8 cellular contexts compared by ENCODE assay signal in the genomic region with DNA sequence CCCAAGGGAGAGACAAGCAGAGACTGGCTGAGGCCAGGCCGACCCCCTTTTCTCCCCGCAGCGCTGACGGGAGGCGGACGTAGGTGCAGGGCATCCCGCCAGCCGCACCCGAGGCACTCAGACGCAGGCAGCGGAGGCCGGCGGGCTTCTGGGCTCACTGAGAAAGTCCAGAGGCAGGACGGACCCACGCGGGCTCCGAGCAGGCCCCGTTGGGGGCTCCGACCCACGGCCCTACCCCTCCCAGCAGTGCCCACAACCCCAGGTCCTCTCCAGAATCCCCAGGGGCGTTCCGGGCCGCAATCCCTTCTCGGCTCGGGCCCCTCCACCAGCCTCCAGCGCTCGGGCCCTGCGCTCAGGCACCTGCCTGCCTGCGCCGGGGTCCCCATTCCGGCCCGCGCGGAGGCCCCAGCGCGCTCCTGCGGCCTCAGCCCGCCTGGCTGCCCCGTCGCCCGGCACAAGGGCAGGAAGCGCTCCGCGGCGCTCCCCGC. TPM values are rescaled to one million over a fixed set of nuclear protein-coding genes. Genes with fewer than 3 reads are reported as not detected.
DNase-seq lines count a peak whose midpoint lies in the region; ATAC-seq, FAIRE-seq and TF ChIP-seq lines count a peak whose summit lies in the region.

No MANE protein-coding gene starts in this region.

- H3K27ac Mint-ChIP-seq in T-helper 17 cell: peak overlapping the region; percentile 94

- H3K27me3 ChIP-seq in iPS-20b (ENCODE audit: insufficient read depth, low read length) (no peaks in the 10 kb centered on the region), small intestine (ENCODE audit: control insufficient read depth in 2 of 2, insufficient read depth in 2 of 2, low read length in 2 of 2) (no peaks in the 10 kb centered on the region)

- no peak for FAIRE-seq in small intestine (lab: Jason Lieb, UNC)

- H3K27ac ChIP-seq in iPS-20b (ENCODE audit: low read length) (no peak overlapping the region), small intestine (ENCODE audit: low read depth in 1 of 2, low read length in 1 of 2) (peak overlapping the region; percentile 92 to 99)

- peak overlapping the region; percentile 97 for H3K4me3 Mint-ChIP-seq in T-helper 17 cell

- peak overlapping the region; percentile 78 for H3K4me3 ChIP-seq in iPS-20b (ENCODE audit: low read length)
- peak overlapping the region; percentile 93 to 97 for H3K4me3 ChIP-seq in small intestine (ENCODE audit: low read depth in 1 of 2, low read length in 2 of 2)

- H3K36me3 ChIP-seq in iPS-20b (ENCODE audit: insufficient read depth, low read depth, low read length): peaks cover 16% of the 10 kb centered on the region; the same call in 1 of the 2 replicates
- H3K36me3 ChIP-seq in small intestine (ENCODE audit: control insufficient read depth in 2 of 2, insufficient read depth in 2 of 2, low read length in 2 of 2): no peaks in the 10 kb centered on the region

- H3K4me1 ChIP-seq in iPS-20b (ENCODE audit: insufficient read depth, low read length) (peaks cover 10% of the 10 kb centered on the region; the same call in 1 of the 2 replicates), small intestine (ENCODE audit: control insufficient read depth in 2 of 2, insufficient read depth in 1 of 2, low read depth in 1 of 2, low read length in 1 of 2) (peaks cover 5 to 14% of the 10 kb centered on the region in 2 donors)

- peak overlapping the region; percentile 71; the same call in 1 of the 2 replicates for H3K9ac ChIP-seq in iPS-20b (ENCODE audit: low read depth, low read length)

- H3K9me3 ChIP-seq in T-helper 17 cell (ENCODE audit: control insufficient read depth, low read length, poor library complexity, severe bottlenecking) (no peaks in the 10 kb centered on the region), iPS-20b (ENCODE audit: insufficient read depth, low read depth, low read length) (no peaks in the 10 kb centered on the region), small intestine (ENCODE audit: control insufficient read depth, low read depth) (no peaks in the 10 kb centered on the region)

- H3K4me1 Mint-ChIP-seq in T-helper 17 cell: peaks cover 21% of the 10 kb centered on the region

- H3K36me3 Mint-ChIP-seq in T-helper 17 cell (ENCODE audit: low read depth): peaks cover 6% of the 10 kb centered on the region

- H3K27me3 Mint-ChIP-seq in T-helper 17 cell: no peaks in the 10 kb centered on the region

- ATAC-seq in GM21717 (IDR thresholded peaks at IDR 0.05; ENCODE audit: unreplicated experiment) (peak; percentile 29), T-helper 17 cell (peak; percentile 11), GM18519 (IDR thresholded peaks at IDR 0.05; ENCODE audit: low FRiP score, unreplicated experiment) (no peak)

- peak; percentile 70 for DNase-seq in Daoy (ENCODE audit: low read depth)
- peak in 1 of 3 donors; percentile 17 for DNase-seq in T-helper 17 cell
- DNase-seq in T47D (ENCODE audit: low read depth in 1 of 2, low spot score in 1 of 2): peak; percentile 33 to 58
- peak; percentile 69 for DNase-seq in small intestine

- TF ChIP-seq EP300 in Ishikawa (IDR thresholded peaks at IDR 0.05; ENCODE audit: borderline replicate concordance): no peak

- WGBS in small intestine, 3 donors: 0 to 1% (median 0%) methylated on average over 14 to 46 of the region's 46 CpGs

- TF ChIP-seq RAD21 in Ishikawa (IDR thresholded peaks at IDR 0.05; ENCODE audit: low read depth): peak; percentile 7; the same call in 1 of the 2 replicates

- in situ Hi-C loops in T47D (cut with HindIII; ENCODE audit: low pct_unique_long_range_greater_than_20kb, low sequenced_read_pairs): no loop called here

TF ChIP-seq in Ishikawa, 13 proteins besides CTCF, POLR2A, EP300 and RAD21:
- TF ChIP-seq TCF12 (IDR thresholded peaks at IDR 0.05; ENCODE audit: low read depth): no peak; the same call in 1 of the 2 replicates
- TF ChIP-seq, protein P1, sequence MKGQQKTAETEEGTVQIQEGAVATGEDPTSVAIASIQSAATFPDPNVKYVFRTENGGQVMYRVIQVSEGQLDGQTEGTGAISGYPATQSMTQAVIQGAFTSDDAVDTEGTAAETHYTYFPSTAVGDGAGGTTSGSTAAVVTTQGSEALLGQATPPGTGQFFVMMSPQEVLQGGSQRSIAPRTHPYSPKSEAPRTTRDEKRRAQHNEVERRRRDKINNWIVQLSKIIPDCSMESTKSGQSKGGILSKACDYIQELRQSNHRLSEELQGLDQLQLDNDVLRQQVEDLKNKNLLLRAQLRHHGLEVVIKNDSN (IDR thresholded peaks at IDR 0.05): no peak
- no peak for TF ChIP-seq CEBPB (IDR thresholded peaks at IDR 0.05)
- TF ChIP-seq EGR1 (IDR thresholded peaks at IDR 0.05): no peak
- no peak for TF ChIP-seq YY1 (IDR thresholded peaks at IDR 0.05; ENCODE audit: low read depth)
- TF ChIP-seq, protein P2, sequence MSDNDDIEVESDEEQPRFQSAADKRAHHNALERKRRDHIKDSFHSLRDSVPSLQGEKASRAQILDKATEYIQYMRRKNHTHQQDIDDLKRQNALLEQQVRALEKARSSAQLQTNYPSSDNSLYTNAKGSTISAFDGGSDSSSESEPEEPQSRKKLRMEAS (IDR thresholded peaks at IDR 0.05): no peak
- no peak; the same call in 1 of the 2 replicates for TF ChIP-seq NFIC (IDR thresholded peaks at IDR 0.05)
- no peak for TF ChIP-seq TAF1 (IDR thresholded peaks at IDR 0.05; ENCODE audit: low read depth)
- no peak for TF ChIP-seq CREB1 (IDR thresholded peaks at IDR 0.05; ENCODE audit: low read depth)
- TF ChIP-seq ZBTB7A (IDR thresholded peaks at IDR 0.05; ENCODE audit: low read depth): no peak
- TF ChIP-seq, protein P3, sequence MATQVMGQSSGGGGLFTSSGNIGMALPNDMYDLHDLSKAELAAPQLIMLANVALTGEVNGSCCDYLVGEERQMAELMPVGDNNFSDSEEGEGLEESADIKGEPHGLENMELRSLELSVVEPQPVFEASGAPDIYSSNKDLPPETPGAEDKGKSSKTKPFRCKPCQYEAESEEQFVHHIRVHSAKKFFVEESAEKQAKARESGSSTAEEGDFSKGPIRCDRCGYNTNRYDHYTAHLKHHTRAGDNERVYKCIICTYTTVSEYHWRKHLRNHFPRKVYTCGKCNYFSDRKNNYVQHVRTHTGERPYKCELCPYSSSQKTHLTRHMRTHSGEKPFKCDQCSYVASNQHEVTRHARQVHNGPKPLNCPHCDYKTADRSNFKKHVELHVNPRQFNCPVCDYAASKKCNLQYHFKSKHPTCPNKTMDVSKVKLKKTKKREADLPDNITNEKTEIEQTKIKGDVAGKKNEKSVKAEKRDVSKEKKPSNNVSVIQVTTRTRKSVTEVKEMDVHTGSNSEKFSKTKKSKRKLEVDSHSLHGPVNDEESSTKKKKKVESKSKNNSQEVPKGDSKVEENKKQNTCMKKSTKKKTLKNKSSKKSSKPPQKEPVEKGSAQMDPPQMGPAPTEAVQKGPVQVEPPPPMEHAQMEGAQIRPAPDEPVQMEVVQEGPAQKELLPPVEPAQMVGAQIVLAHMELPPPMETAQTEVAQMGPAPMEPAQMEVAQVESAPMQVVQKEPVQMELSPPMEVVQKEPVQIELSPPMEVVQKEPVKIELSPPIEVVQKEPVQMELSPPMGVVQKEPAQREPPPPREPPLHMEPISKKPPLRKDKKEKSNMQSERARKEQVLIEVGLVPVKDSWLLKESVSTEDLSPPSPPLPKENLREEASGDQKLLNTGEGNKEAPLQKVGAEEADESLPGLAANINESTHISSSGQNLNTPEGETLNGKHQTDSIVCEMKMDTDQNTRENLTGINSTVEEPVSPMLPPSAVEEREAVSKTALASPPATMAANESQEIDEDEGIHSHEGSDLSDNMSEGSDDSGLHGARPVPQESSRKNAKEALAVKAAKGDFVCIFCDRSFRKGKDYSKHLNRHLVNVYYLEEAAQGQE (IDR thresholded peaks at IDR 0.05; ENCODE audit: low read depth): no peak
- no peak for TF ChIP-seq TEAD4 (IDR thresholded peaks at IDR 0.05)
- no peak for TF ChIP-seq FOXM1 (IDR thresholded peaks at IDR 0.05; ENCODE audit: borderline replicate concordance, low read depth)

RNA-seq across cellular contexts. Expression of a gene that starts 0.5 kb away (rescaled TPM):
- total RNA-seq in Daoy (2014; rRNA removed; shearing (Covaris generic)): 13.6 and 18.0 TPM in 2 replicates
- total RNA-seq in T-helper 17 cell: 10 to 100 TPM; 20.6 to 29.4 TPM
- 10 to 100 TPM in 1 of 3 donors, 1 to 10 TPM in 2; 5.9 to 10.5 (median 8.7) TPM for polyA plus RNA-seq in small intestine
